In the genomic region with DNA sequence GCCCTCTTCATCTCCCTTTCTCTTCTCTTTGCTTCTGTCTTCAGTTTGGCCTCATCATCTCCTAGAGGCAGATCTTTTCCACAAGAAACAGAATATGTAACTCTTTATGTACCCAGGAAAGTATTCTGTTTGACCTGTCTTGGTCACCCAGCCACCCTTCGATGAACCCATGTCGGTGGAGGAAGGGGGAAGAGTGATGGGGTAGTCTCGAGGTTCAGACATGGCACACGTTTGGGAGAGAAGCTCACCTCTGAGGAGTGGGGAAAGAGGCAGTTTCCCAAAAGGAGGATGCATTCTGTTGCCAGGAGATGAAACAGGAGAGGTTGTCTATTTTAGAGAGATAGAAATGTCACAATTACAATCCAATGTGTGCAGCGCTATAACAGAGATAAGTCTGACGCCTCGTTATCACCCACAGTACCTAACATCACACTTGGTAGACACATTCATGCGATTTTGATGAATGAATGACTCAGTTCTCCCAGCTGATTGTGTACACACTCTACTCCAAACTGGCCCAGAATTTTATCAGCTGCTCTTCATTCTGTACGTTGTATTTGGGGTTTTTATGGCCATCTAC, we compare ENCODE assay signal across 8 cellular contexts. TPM values are rescaled to one million over a fixed set of nuclear protein-coding genes. Genes with fewer than 3 reads are reported as not detected.
DNase-seq lines count a peak whose midpoint lies in the region; ATAC-seq and TF ChIP-seq lines count a peak whose summit lies in the region.

No MANE protein-coding gene starts in this region.

- no peaks in the 10 kb centered on the region for H3K9me3 ChIP-seq in CD4-positive, alpha-beta memory T cell (ENCODE audit: control insufficient read depth in 1 of 2, low read length in 2 of 2)

- peak overlapping the region; percentile 97 for H3K9ac ChIP-seq in KMS-11

- peaks cover 0 to 11% of the 10 kb centered on the region in 2 donors for H3K27me3 Mint-ChIP-seq in CD4-positive, alpha-beta memory T cell
- H3K27me3 Mint-ChIP-seq in naive B cell = no peaks in the 10 kb centered on the region

- intact Hi-C loops in CD4-positive, alpha-beta memory T cell (cut with micrococcal nuclease) = no loop called here

- peak overlapping the region; percentile 92 for H2AFZ ChIP-seq in KMS-11 (ENCODE audit: low read depth)

- H3K27ac ChIP-seq in CD4-positive, alpha-beta memory T cell (ENCODE audit: low read depth, low read length) = no peak overlapping the region
- peak overlapping the region; percentile 87 for H3K27ac ChIP-seq in KMS-11

- H4K20me1 ChIP-seq in KMS-11 (ENCODE audit: insufficient read depth) = 0 out of 2 replicates have a peak, but pooled peaks cover 5% of the 10 kb centered on the region

- DNase-seq in CD4-positive, alpha-beta memory T cell = peak in 1 of 5 donors; percentile 45
- DNase-seq in dermis blood vessel endothelial cell (peak; percentile 69), naive B cell (no peak), DMS79 (lab: John Stamatoyannopoulos, UW) (no peak), CD1c-positive myeloid dendritic cell (ENCODE audit: extremely low spot score) (no peak)

- POLR2A ChIA-PET in CD4-positive, alpha-beta memory T cell (lab: Charles Lee; ENCODE audit: partially characterized antibody) = no interaction called here

- TF ChIP-seq CTCF in KMS-11 (conservative IDR thresholded peaks at IDR 0.05; ENCODE audit: low read depth, low read length) = no peak

- no peaks in the 10 kb centered on the region for H3K9me3 Mint-ChIP-seq in CD4-positive, alpha-beta memory T cell
- peaks cover 0 to 4% (median 0%) of the 10 kb centered on the region in 7 donors for H3K9me3 Mint-ChIP-seq in naive B cell

- H3K4me1 ChIP-seq in CD4-positive, alpha-beta memory T cell (ENCODE audit: insufficient read depth, low read length) = peaks cover 22% of the 10 kb centered on the region
- peaks cover 44% of the 10 kb centered on the region for H3K4me1 ChIP-seq in KMS-11 (ENCODE audit: low read depth, poor library complexity, severe bottlenecking)

- H3K27ac Mint-ChIP-seq in CD4-positive, alpha-beta memory T cell = peak overlapping the region; percentile 38 to 87 (median 63)
- H3K27ac Mint-ChIP-seq in naive B cell = peak overlapping the region; percentile 73 to 93 (median 88)

- no peaks in the 10 kb centered on the region for H3K36me3 ChIP-seq in CD4-positive, alpha-beta memory T cell (ENCODE audit: insufficient read depth, low read length)
- H3K36me3 ChIP-seq in KMS-11 (ENCODE audit: insufficient read depth) = no peaks in the 10 kb centered on the region

- peaks cover 43% of the 10 kb centered on the region for H3K79me2 ChIP-seq in KMS-11 (ENCODE audit: insufficient read depth, low read depth)

- no peaks in the 10 kb centered on the region for H3K27me3 ChIP-seq in CD4-positive, alpha-beta memory T cell (ENCODE audit: insufficient read depth, low read length)
- no peaks in the 10 kb centered on the region for H3K27me3 ChIP-seq in KMS-11 (ENCODE audit: insufficient read depth, low read depth)

- ATAC-seq in naive B cell (ENCODE audit: low read depth in 2 of 2) (no peak), GM18519 (IDR thresholded peaks at IDR 0.05; ENCODE audit: low FRiP score, unreplicated experiment) (no peak), HG03442 (IDR thresholded peaks at IDR 0.05; ENCODE audit: unreplicated experiment) (no peak)

- H3K4me3 ChIP-seq in CD4-positive, alpha-beta memory T cell (ENCODE audit: low read length in 2 of 2) = peak overlapping the region in 1 of 2 donors; percentile 58
- H3K4me3 ChIP-seq in KMS-11 (IDR thresholded peaks at IDR 0.05; ENCODE audit: insufficient read depth, low read depth, low read length) = no peak overlapping the region

- H3K4me1 Mint-ChIP-seq in CD4-positive, alpha-beta memory T cell = peaks cover 13 to 29% (median 20%) of the 10 kb centered on the region in 4 donors
- peaks cover 32 to 50% (median 42%) of the 10 kb centered on the region in 3 donors for H3K4me1 Mint-ChIP-seq in naive B cell

- peaks cover 0 to 2% of the 10 kb centered on the region in 2 donors for H3K36me3 Mint-ChIP-seq in CD4-positive, alpha-beta memory T cell
- no peaks in the 10 kb centered on the region for H3K36me3 Mint-ChIP-seq in naive B cell

- peak overlapping the region; percentile 80 for H3K4me2 ChIP-seq in KMS-11

- peak overlapping the region; percentile 73 to 82 (median 78) for H3K4me3 Mint-ChIP-seq in CD4-positive, alpha-beta memory T cell
- H3K4me3 Mint-ChIP-seq in naive B cell = peak overlapping the region; percentile 66 to 95 (median 91)

- CTCF ChIA-PET in CD4-positive, alpha-beta memory T cell (lab: Charles Lee; ENCODE audit: partially characterized antibody) = interaction anchor here (1.1 kb wide), 1 partner anchor 38 kb away, joined by 3 read pairs; no protein-coding TSS in a partner anchor

RNA-seq across cellular contexts. Expression of gene CCDC50, which starts 0.7 kb away (rescaled TPM):
- total RNA-seq in CD4-positive, alpha-beta memory T cell = 1 to 10 TPM; 6.3 to 8.1 TPM
- polyA plus RNA-seq in CD4-positive, alpha-beta memory T cell = 10 to 100 TPM in 1 of 2 donors, 1 to 10 TPM in 1; 3.8 to 10.1 TPM
- total RNA-seq in dermis blood vessel endothelial cell = 267 and 372 TPM in 2 replicates
- polyA plus RNA-seq in naive B cell (ENCODE audit: low read depth in 6 of 6) = 10 to 100 TPM; 40.0 to 68.7 (median 51.8) TPM

RNA-seq across cellular contexts. Expression of gene UTS2B, which starts 1.9 kb away (rescaled TPM):
- not detected for total RNA-seq in CD4-positive, alpha-beta memory T cell
- not detected for polyA plus RNA-seq in CD4-positive, alpha-beta memory T cell
- 0.68 TPM in 1 of 2 replicates, not detected in the other for total RNA-seq in dermis blood vessel endothelial cell
- under 1 TPM in 4 of 6 donors, not detected in 2; 0.17 to 0.98 (median 0.67) TPM for polyA plus RNA-seq in naive B cell (ENCODE audit: low read depth in 6 of 6)

Comparison
In these comparisons a context has a peak if more than half of its experiments do, and no peak if none do; other contexts are left out.
1. RNA of gene CCDC50, which starts 0.7 kb away (total RNA-seq): 267 to 372 TPM in dermis blood vessel endothelial cell; 6.3 to 8.1 TPM in CD4-positive, alpha-beta memory T cell; every median in the first group is over 10 times any median in the second.